ENCODE assay signal across 1 cellular context in the genomic region with DNA sequence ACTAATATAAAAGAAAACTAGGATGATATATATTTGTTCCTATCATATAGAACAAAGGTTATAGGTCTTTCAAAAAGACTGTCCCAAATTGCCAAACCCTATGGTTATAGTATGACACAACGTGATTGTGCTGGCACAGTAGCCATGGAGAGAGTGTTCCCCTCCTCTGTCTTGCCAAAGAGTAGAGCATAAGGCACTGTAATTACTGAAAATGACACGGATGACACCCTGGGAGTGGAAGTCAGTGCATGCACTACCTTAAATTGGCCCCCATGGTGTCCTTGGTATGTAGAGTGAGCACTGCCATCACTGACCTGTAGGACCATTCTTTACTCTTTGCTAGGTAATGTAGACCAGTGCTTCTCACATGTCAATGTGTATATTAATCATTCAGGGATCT. TPM values are rescaled to one million over a fixed set of nuclear protein-coding genes. Genes with fewer than 3 reads are reported as not detected.
"Had no signal": no experiment of that assay in that cellular context is flagged by ENCODE, and none has a peak within 500 bp of the region (broad histone marks: within the 10 kb centered on the region; RNA-seq: fewer than 3 reads in every experiment).

No MANE protein-coding gene starts in this region.

RNA-seq across cellular contexts. Expression of gene OR2A1, which starts 7.1 kb away (rescaled TPM):
- total RNA-seq: G401 had no signal

RNA-seq across cellular contexts. Expression of gene CTAGE8, which starts 36.1 kb away (rescaled TPM):
- total RNA-seq: G401 had no signal

RNA-seq across cellular contexts. Expression of gene OR2A7, which starts 40.6 kb away (rescaled TPM):
- total RNA-seq: G401 had no signal

RNA-seq across cellular contexts. Expression of gene ARHGEF5, which starts 50.0 kb away (rescaled TPM):
- total RNA-seq: G401 had no signal
